Comparison of ENCODE assay signal across 34 cellular contexts in the genomic region with DNA sequence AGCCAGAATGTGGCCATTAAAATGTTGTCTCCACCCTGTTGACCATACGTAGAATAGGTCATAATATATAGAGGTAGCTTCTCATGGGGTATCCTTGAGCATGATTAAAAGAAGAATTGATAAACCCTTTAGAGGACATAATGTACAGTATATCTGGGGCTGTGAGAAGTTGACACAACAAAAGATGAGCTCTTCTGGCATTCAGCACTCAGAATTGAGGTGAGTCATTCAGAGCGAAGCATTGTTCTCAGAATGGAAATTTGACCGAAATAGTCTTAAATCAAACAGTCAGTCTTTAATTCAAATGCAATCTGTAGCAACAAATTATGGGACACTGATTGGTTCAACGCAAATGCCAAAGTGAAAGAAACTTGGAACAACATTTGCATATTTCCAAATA. TPM values are rescaled to one million over a fixed set of nuclear protein-coding genes. Genes with fewer than 3 reads are reported as not detected.
"Had no signal": no experiment of that assay in that cellular context is flagged by ENCODE, and none has a peak within 500 bp of the region (broad histone marks: within the 10 kb centered on the region; RNA-seq: fewer than 3 reads in every experiment).

No MANE protein-coding gene starts in this region.

- H3K4me1 Mint-ChIP-seq: activated naive CD4-positive, alpha-beta T cell treated with anti-CD3 and anti-CD28 coated beads, Interleukin-2, amount 10 ng/mL, durations not matched to agents 7 days and 5 days; brain; WTC11 had no signal

- H3K27ac Mint-ChIP-seq: activated naive CD4-positive, alpha-beta T cell treated with anti-CD3 and anti-CD28 coated beads, Interleukin-2, amount 10 ng/mL, durations not matched to agents 7 days and 5 days; activated naive CD4-positive, alpha-beta T cell treated with anti-CD3 and anti-CD28 coated beads, Interleukin-2, amount 50 U/mL, for 72 hours; brain; dendritic cell treated with granulocyte-macrophage colony-stimulating factor and Interleukin-4, amounts not matched to agents 40 ng/mL and 50 ng/mL, for 4 days; effector memory CD8-positive, alpha-beta T cell; WTC11 had no signal

- H3K27me3 Mint-ChIP-seq: activated naive CD4-positive, alpha-beta T cell treated with anti-CD3 and anti-CD28 coated beads, Interleukin-2, amount 10 ng/mL, durations not matched to agents 7 days and 5 days; dendritic cell treated with granulocyte-macrophage colony-stimulating factor and Interleukin-4, amounts not matched to agents 40 ng/mL and 50 ng/mL, for 4 days had no signal

- H2AFZ ChIP-seq: hepatocyte had no signal

- H3K4me3 ChIP-seq: ascending aorta, breast epithelium, cardiac muscle cell, coronary artery, esophagus squamous epithelium, gastroesophageal sphincter, heart right ventricle, hepatocyte had no signal

- H3K9me3 Mint-ChIP-seq: activated naive CD4-positive, alpha-beta T cell treated with anti-CD3 and anti-CD28 coated beads, Interleukin-2, amount 10 ng/mL, durations not matched to agents 7 days and 5 days; brain; dendritic cell treated with granulocyte-macrophage colony-stimulating factor and Interleukin-4, amounts not matched to agents 40 ng/mL and 50 ng/mL, for 4 days; effector memory CD8-positive, alpha-beta T cell had no signal

- H3K27ac ChIP-seq: ascending aorta, breast epithelium, cardiac muscle cell, coronary artery, epithelial cell of prostate, esophagus squamous epithelium, gastroesophageal sphincter, heart right ventricle, hepatocyte, VCaP had no signal

- H3K36me3 Mint-ChIP-seq: activated naive CD4-positive, alpha-beta T cell treated with anti-CD3 and anti-CD28 coated beads, Interleukin-2, amount 10 ng/mL, durations not matched to agents 7 days and 5 days; activated naive CD4-positive, alpha-beta T cell treated with anti-CD3 and anti-CD28 coated beads, Interleukin-2, amount 50 U/mL, for 72 hours; brain; WTC11 had no signal

- H3K9me3 ChIP-seq: ascending aorta, breast epithelium, esophagus squamous epithelium, gastroesophageal sphincter had no signal

- H3K36me3 ChIP-seq: ascending aorta, breast epithelium, cardiac muscle cell, esophagus squamous epithelium, gastroesophageal sphincter, heart right ventricle had no signal

- H3K4me2 ChIP-seq: hepatocyte had no signal

- H3K27me3 ChIP-seq: ascending aorta, breast epithelium, cardiac muscle cell, gastroesophageal sphincter, heart right ventricle, hepatocyte had no signal

- H3K4me1 ChIP-seq: ascending aorta, breast epithelium, esophagus squamous epithelium, gastroesophageal sphincter, heart right ventricle had no signal

- H3K79me2 ChIP-seq: hepatocyte had no signal

- H3K4me3 Mint-ChIP-seq: activated naive CD4-positive, alpha-beta T cell treated with anti-CD3 and anti-CD28 coated beads, Interleukin-2, amount 10 ng/mL, durations not matched to agents 7 days and 5 days; brain; dendritic cell treated with granulocyte-macrophage colony-stimulating factor and Interleukin-4, amounts not matched to agents 40 ng/mL and 50 ng/mL, for 4 days; effector memory CD8-positive, alpha-beta T cell; WTC11 had no signal

- ATAC-seq: activated naive CD4-positive, alpha-beta T cell treated with anti-CD3 and anti-CD28 coated beads, Interleukin-2, amount 50 U/mL, for 72 hours; effector memory CD8-positive, alpha-beta T cell; gastroesophageal sphincter; heart right ventricle; WTC11 had no signal

- DNase-seq: activated CD4-positive, alpha-beta T cell treated with anti-CD3 and anti-CD28 coated beads for 1 hour; activated CD4-positive, alpha-beta T cell treated with anti-CD3 and anti-CD28 coated beads for 4 hours; activated CD4-positive, alpha-beta T cell treated with anti-CD3 and anti-CD28 coated beads, Interleukin-2, amount 50 U/mL, for 1 hour; activated CD4-positive, alpha-beta T cell treated with anti-CD3 and anti-CD28 coated beads, Interleukin-2, amount 50 U/mL, for 48 hours; activated CD8-positive, alpha-beta memory T cell treated with anti-CD3 and anti-CD28 coated beads for 24 hours; activated gamma-delta T cell; activated naive CD4-positive, alpha-beta T cell; activated naive CD4-positive, alpha-beta T cell treated with anti-CD3 and anti-CD28 coated beads, Interleukin-2, amount 10 ng/mL, durations not matched to agents 7 days and 5 days; activated T-cell treated with anti-CD3 and anti-CD28 coated beads, Interleukin-2, amount 50 U/mL, for 48 hours; central memory CD4-positive, alpha-beta T cell; cerebellar nuclear complex; effector CD4-positive, alpha-beta T cell; effector memory CD8-positive, alpha-beta T cell; esophagus squamous epithelium; foreskin melanocyte; heart right ventricle; T-helper 2 cell had no signal

RNA-seq across cellular contexts. Expression of a gene that starts 47.3 kb away (rescaled TPM):
- total RNA-seq: activated naive CD4-positive, alpha-beta T cell treated with anti-CD3 and anti-CD28 coated beads, Interleukin-2, amount 50 U/mL, for 72 hours; ascending aorta; breast epithelium; cardiac muscle cell; esophagus squamous epithelium; gastroesophageal sphincter; glomerular endothelial cell; T-helper 1 cell treated with Interleukin-12 subunit alpha and Interleukin-12 subunit beta and Interleukin-4 antibody, amounts not matched to agents 30 ng/mL and 1 ng/mL, for 36 hours; WTC11 had no signal
- polyA plus RNA-seq: adipose tissue, cardiac muscle cell, esophagus, fibroblast of lung, heart right ventricle, hepatocyte had no signal
